In the genomic region with DNA sequence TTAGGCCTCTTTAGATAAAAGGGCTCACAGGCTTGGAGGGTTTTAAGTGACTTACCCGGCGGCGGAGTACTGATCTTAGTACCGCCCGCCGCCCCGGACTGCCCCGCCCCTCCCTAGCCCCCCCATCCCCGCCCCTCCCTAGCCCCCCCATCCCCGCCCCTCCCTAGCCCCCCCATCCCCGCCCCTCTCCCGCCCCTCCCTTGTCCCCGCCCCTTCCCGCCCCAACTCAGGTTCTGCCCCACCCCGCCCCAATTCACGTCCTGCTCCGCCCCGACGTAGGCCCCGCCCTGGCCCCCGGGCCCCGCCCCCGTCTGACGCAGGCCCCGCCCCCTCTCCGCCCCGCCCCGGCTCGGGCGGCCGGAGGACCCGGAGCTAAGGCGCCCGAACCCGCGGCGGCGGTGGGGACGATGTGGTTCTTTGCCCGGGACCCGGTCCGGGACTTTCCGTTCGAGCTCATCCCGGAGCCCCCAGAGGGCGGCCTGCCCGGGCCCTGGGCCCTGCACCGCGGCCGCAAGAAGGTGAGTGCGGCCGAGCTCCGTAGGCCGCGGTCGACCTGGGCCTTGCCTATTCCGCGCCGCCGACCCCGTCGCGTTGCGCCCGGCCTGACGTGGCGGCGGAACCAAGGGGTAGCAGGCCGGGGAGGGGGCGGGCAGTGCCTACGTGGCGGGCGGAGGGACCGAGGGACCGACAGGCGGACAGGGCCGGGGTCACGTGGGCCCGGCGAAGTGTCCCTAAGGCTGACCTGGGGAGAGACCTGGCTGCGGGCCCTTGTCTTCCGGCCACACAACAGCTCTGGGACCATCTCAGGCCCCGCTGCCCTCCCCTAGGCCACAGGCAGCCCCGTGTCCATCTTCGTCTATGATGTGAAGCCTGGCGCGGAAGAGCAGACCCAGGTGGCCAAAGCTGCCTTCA, we compare ENCODE assay signal across 1 cellular context.
TF ChIP-seq lines count a peak whose summit lies in the region.

A gene (plus strand): TSS at position 337 of the 912 bp plus-strand sequence. CDS start 71 bp downstream, at position 408.

TF ChIP-seq in IMR-90, 13 proteins besides CTCF, POLR2A, EP300 and RAD21 (continued from another document):
- TF ChIP-seq, protein P1, sequence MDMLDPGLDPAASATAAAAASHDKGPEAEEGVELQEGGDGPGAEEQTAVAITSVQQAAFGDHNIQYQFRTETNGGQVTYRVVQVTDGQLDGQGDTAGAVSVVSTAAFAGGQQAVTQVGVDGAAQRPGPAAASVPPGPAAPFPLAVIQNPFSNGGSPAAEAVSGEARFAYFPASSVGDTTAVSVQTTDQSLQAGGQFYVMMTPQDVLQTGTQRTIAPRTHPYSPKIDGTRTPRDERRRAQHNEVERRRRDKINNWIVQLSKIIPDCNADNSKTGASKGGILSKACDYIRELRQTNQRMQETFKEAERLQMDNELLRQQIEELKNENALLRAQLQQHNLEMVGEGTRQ (IDR thresholded peaks at IDR 0.05; ENCODE audit: low read depth, low read length), result peak; percentile 86
- TF ChIP-seq MXI1 (IDR thresholded peaks at IDR 0.05; ENCODE audit: borderline replicate concordance, low read depth, low read length), result no peak
- TF ChIP-seq MAZ (IDR thresholded peaks at IDR 0.05; ENCODE audit: borderline replicate concordance, low read depth, low read length), result peak; percentile 38; the same call in 1 of the 2 replicates
